In the genomic region with DNA sequence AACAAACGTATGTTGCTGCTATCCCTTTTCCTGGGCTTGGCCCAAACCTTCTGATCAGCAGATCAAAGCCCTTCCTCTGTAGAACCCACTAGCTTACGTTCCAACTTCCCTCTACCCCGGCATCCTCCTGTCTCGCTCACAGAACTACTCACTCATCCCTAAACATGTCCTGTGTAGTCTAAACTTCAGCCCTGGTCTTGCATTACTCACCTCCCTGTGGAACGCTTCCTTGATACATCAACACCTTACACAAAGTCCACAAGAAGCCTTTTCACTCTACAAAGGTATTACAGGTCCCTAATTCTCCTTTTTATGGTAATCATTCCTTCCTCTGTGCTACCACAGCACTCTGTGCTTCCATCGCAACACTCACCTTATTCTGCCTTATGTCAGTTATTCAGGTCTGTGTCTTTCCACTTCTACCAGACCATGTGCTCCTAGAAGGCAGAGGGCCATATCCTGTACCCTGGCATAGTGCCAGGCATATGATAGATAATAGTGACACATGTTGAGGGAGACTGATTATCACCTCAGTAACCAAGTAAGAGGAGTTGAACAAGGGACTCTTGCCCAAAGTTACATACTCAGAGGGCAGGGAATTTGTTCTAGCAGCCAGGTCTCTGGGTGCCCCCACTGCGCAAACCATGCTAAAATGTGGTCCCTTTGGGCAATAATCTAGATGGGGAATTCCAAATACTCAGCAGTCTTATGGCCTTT, we compare ENCODE assay signal across 14 cellular contexts. TPM values are rescaled to one million over a fixed set of nuclear protein-coding genes. Genes with fewer than 3 reads are reported as not detected.
DNase-seq lines count a peak whose midpoint lies in the region; ATAC-seq, FAIRE-seq and TF ChIP-seq lines count a peak whose summit lies in the region.
"Had no signal": no experiment of that assay in that cellular context is flagged by ENCODE, and none has a peak within 500 bp of the region (broad histone marks: within the 10 kb centered on the region; RNA-seq: fewer than 3 reads in every experiment).

No MANE protein-coding gene starts in this region.

- no peak for TF ChIP-seq RAD21 in IMR-90 (IDR thresholded peaks at IDR 0.05; ENCODE audit: low read length)

- TF ChIP-seq POLR2A in IMR-90 (IDR thresholded peaks at IDR 0.05; ENCODE audit: low read depth, low read length): no peak

- ATAC-seq in IMR-90 (ENCODE audit: low read depth) (no peak), HG03571 (IDR thresholded peaks at IDR 0.05; ENCODE audit: unreplicated experiment) (no peak)

- no peak overlapping the region for H2BK15ac ChIP-seq in IMR-90 (ENCODE audit: low read depth, low read length)

- H3K9me1 ChIP-seq in IMR-90 (ENCODE audit: insufficient read depth, low read length): peaks cover 17% of the 10 kb centered on the region

- H2BK5ac ChIP-seq in IMR-90 (ENCODE audit: low read depth, low read length, poor library complexity, severe bottlenecking): no peak overlapping the region

- H3K4me2 ChIP-seq in IMR-90 (ENCODE audit: low read depth, low read length): no peak overlapping the region

- H4K20me1 ChIP-seq in IMR-90 (ENCODE audit: insufficient read depth, low read length): peaks cover 11% of the 10 kb centered on the region; the same call in 1 of the 2 replicates

- no peaks in the 10 kb centered on the region for H3K27me3 ChIP-seq in IMR-90 (ENCODE audit: control insufficient read depth, insufficient read depth, low read length)
- no peaks in the 10 kb centered on the region for H3K27me3 ChIP-seq in bronchial epithelial cell (ENCODE audit: control insufficient read depth, insufficient read depth, low read length)
- no peaks in the 10 kb centered on the region for H3K27me3 ChIP-seq in neutrophil
- H3K27me3 ChIP-seq: colonic mucosa, MG63 had no signal

- H3K79me1 ChIP-seq in IMR-90 (ENCODE audit: low read depth in 1 of 2, low read length in 2 of 2): peaks cover 0 to 19% of the 10 kb centered on the region in 2 experiments; a peak in 3 of 4 replicates

- intact Hi-C loops in IMR-90 (cut with micrococcal nuclease): no loop called here

- no peaks in the 10 kb centered on the region for H3K9me3 ChIP-seq in IMR-90 (ENCODE audit: control insufficient read depth, insufficient read depth, low read length)
- H3K9me3 ChIP-seq in neutrophil: no peaks in the 10 kb centered on the region
- H3K9me3 ChIP-seq: colonic mucosa, MG63 had no signal

- no peak overlapping the region for H3K4ac ChIP-seq in IMR-90 (ENCODE audit: low read depth, low read length)

- H3K4me3 ChIP-seq in IMR-90 (ENCODE audit: insufficient read depth, low read depth, low read length) (no peak overlapping the region), bronchial epithelial cell (ENCODE audit: low read depth, low read length) (no peak overlapping the region), neutrophil (ENCODE audit: low read depth in 1 of 2, low read length in 1 of 2) (no peak overlapping the region)
- H3K4me3 ChIP-seq: colonic mucosa, MG63 had no signal

- CTCF ChIA-PET in IMR-90 (lab: Yijun Ruan, JAX): no interaction called here

- H4K5ac ChIP-seq in IMR-90 (ENCODE audit: low read depth, low read length): no peak overlapping the region

- no peak overlapping the region; the same call in 1 of the 2 replicates for H3K18ac ChIP-seq in IMR-90 (ENCODE audit: low read depth, low read length)

- FAIRE-seq in bronchial epithelial cell (lab: Jason Lieb, UNC): no peak
- FAIRE-seq: TTC549 had no signal

- no peak overlapping the region for H3K56ac ChIP-seq in IMR-90 (ENCODE audit: extremely low read depth, insufficient read depth, low read length)

- H3K27ac ChIP-seq in IMR-90 (ENCODE audit: insufficient read depth, low read length): no peak overlapping the region
- H3K27ac ChIP-seq in neutrophil: peak overlapping the region; percentile 69
- H3K27ac ChIP-seq: colonic mucosa had no signal

- no peak overlapping the region for H3K23ac ChIP-seq in IMR-90 (ENCODE audit: low read depth, low read length)

- H2BK120ac ChIP-seq in IMR-90 (ENCODE audit: low read depth, low read length): no peak overlapping the region

- no peak overlapping the region for H4K91ac ChIP-seq in IMR-90 (ENCODE audit: insufficient read depth, low read depth, low read length)

- H2BK20ac ChIP-seq in IMR-90 (ENCODE audit: low read depth, low read length): no peak overlapping the region

- H3K36me3 ChIP-seq in IMR-90 (ENCODE audit: control insufficient read depth, insufficient read depth, low read length) (peaks cover 5% of the 10 kb centered on the region), bronchial epithelial cell (ENCODE audit: control insufficient read depth, insufficient read depth, low read length) (no peaks in the 10 kb centered on the region), neutrophil (peaks cover 33% of the 10 kb centered on the region)
- H3K36me3 ChIP-seq: colonic mucosa, MG63 had no signal

- no peak overlapping the region for H3K9ac ChIP-seq in IMR-90 (ENCODE audit: low read depth, low read length)

- no peak overlapping the region; the same call in 1 of the 2 replicates for H3K14ac ChIP-seq in IMR-90 (replicated peaks; ENCODE audit: low read depth, low read length)

- peaks cover 14% of the 10 kb centered on the region for H3K4me1 ChIP-seq in IMR-90 (ENCODE audit: control insufficient read depth, insufficient read depth, low read length)
- peaks cover 4 to 7% of the 10 kb centered on the region in 2 experiments for H3K4me1 ChIP-seq in neutrophil (ENCODE audit: control insufficient read depth in 1 of 2, insufficient read depth in 1 of 2, low read depth in 1 of 2, low read length in 1 of 2)
- H3K4me1 ChIP-seq: colonic mucosa had no signal

- POLR2A ChIA-PET in IMR-90 (lab: Charles Lee; ENCODE audit: unreplicated experiment): no interaction called here

- no TSS peak for BruUV-seq in IMR-90 (replicated peaks; lab: Mats Ljungman, UMichigan)

- no peak for TF ChIP-seq CTCF in IMR-90 (conservative IDR thresholded peaks at IDR 0.05; ENCODE audit: low read depth, low read length)
- TF ChIP-seq CTCF in bronchial epithelial cell (IDR thresholded peaks at IDR 0.05; ENCODE audit: insufficient read depth, low read length, severe bottlenecking): no peak
- no peak for TF ChIP-seq CTCF in neutrophil (IDR thresholded peaks at IDR 0.05)

- dilution Hi-C loops in IMR-90 (cut with HindIII; ENCODE audit: low sequenced_read_pairs, unreplicated experiment): no loop called here

- in situ Hi-C loops in IMR-90 (cut with MboI; ENCODE audit: low sequenced_read_pairs): no loop called here

- no peak overlapping the region for H2AFZ ChIP-seq in IMR-90 (replicated peaks; ENCODE audit: low read length, poor library complexity)

- H2AK9ac ChIP-seq in IMR-90 (replicated peaks; ENCODE audit: low read depth, low read length, poor library complexity): no peak overlapping the region

- peak overlapping the region; percentile 45; the same call in 1 of the 2 replicates for H2AK5ac ChIP-seq in IMR-90 (ENCODE audit: low read depth, low read length)

- WGBS in IMR-90 (ENCODE audit: extremely low coverage in 2 of 2, insufficient read length in 1 of 2), 2 experiments: 75% methylated on average over 4 of the region's 7 CpGs; no CpG with 5 or more reads in 1 of the 2 experiments

- peak; percentile 45 for DNase-seq in NCI-H146 (lab: John Stamatoyannopoulos, UW)
- DNase-seq in NCI-H146 treated with DMSO at 0.1 percent for 48 hours (lab: John Stamatoyannopoulos, UW; ENCODE audit: unreplicated experiment): no peak
- DNase-seq in IMR-90: peak; percentile 27
- peak; percentile 65 for DNase-seq in bronchial epithelial cell (ENCODE audit: low read depth)
- no peak for DNase-seq in activated effector memory CD4-positive, alpha-beta T cell treated with Interleukin-2 at 50 U/mL for 16 hours
- DNase-seq in pons (ENCODE audit: low spot score): no peak
- DNase-seq: 8988T; CD8-positive, alpha-beta memory T cell; colonic mucosa; MG63; NCI-H526 had no signal

- H4K8ac ChIP-seq in IMR-90 (ENCODE audit: low read depth in 2 of 2, low read length in 2 of 2): no peak overlapping the region

TF ChIP-seq in IMR-90, 13 proteins besides CTCF, POLR2A, EP300 and RAD21:
- TF ChIP-seq SMC3 (IDR thresholded peaks at IDR 0.05; ENCODE audit: low read depth, low read length): no peak
- TF ChIP-seq MAZ (IDR thresholded peaks at IDR 0.05; ENCODE audit: borderline replicate concordance, low read depth, low read length): no peak
- TF ChIP-seq, protein P1, sequence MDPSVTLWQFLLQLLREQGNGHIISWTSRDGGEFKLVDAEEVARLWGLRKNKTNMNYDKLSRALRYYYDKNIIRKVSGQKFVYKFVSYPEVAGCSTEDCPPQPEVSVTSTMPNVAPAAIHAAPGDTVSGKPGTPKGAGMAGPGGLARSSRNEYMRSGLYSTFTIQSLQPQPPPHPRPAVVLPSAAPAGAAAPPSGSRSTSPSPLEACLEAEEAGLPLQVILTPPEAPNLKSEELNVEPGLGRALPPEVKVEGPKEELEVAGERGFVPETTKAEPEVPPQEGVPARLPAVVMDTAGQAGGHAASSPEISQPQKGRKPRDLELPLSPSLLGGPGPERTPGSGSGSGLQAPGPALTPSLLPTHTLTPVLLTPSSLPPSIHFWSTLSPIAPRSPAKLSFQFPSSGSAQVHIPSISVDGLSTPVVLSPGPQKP (IDR thresholded peaks at IDR 0.05; ENCODE audit: borderline replicate concordance, low read depth, low read length): no peak
- no peak for TF ChIP-seq MXI1 (IDR thresholded peaks at IDR 0.05; ENCODE audit: borderline replicate concordance, low read depth, low read length)
- TF ChIP-seq CEBPB (IDR thresholded peaks at IDR 0.05; ENCODE audit: low read depth, low read length): no peak
- no peak for TF ChIP-seq NFE2L2 (IDR thresholded peaks at IDR 0.05; ENCODE audit: low read depth, low read length)
- TF ChIP-seq BHLHE40 (IDR thresholded peaks at IDR 0.05; ENCODE audit: low read depth, low read length): no peak

RNA-seq across cellular contexts. Expression of a gene that starts 41.6 kb away (rescaled TPM):
- 2.2 and 2.7 TPM in 2 replicates for total RNA-seq in IMR-90 (2012; rRNA removed)
- polyA plus RNA-seq in IMR-90 (2012; rRNA removed): 10.4 and 11.3 TPM in 2 replicates
- polyA plus RNA-seq in IMR-90 (2012; cell fraction: cytosol; rRNA removed): 6.7 and 7.5 TPM in 2 replicates
- 34.8 and 58.2 TPM in 2 replicates for polyA plus RNA-seq in IMR-90 (2012; cell fraction: nucleus; rRNA removed; ENCODE audit: low replicate concordance)
- total RNA-seq in bronchial epithelial cell: 3.7 and 5.1 TPM in 2 replicates

RNA-seq across cellular contexts. Expression of a gene that starts 41.9 kb away (rescaled TPM):
- 12.2 and 12.5 TPM in 2 replicates for total RNA-seq in IMR-90 (2012; rRNA removed)
- polyA plus RNA-seq in IMR-90 (2012; rRNA removed): 12.2 TPM in 2 replicates
- 7.1 and 14.7 TPM in 2 replicates for polyA plus RNA-seq in IMR-90 (2012; cell fraction: cytosol; rRNA removed)
- polyA plus RNA-seq in IMR-90 (2012; cell fraction: nucleus; rRNA removed; ENCODE audit: low replicate concordance): 7.7 and 13.5 TPM in 2 replicates
- total RNA-seq in bronchial epithelial cell: 3.7 and 5.6 TPM in 2 replicates

Comparison
In these comparisons a context has a peak if more than half of its experiments do, and no peak if none do; other contexts are left out.
1. DNase-seq: peak in NCI-H146 (single experiment), IMR-90 (single experiment) and bronchial epithelial cell (single experiment); none in NCI-H146 treated with DMSO at 0.1 percent for 48 hours (single experiment), activated effector memory CD4-positive, alpha-beta T cell treated with Interleukin-2 at 50 U/mL for 16 hours (single experiment) and pons (single experiment).